Comparison of ENCODE assay signal across 8 cellular contexts in the genomic region with DNA sequence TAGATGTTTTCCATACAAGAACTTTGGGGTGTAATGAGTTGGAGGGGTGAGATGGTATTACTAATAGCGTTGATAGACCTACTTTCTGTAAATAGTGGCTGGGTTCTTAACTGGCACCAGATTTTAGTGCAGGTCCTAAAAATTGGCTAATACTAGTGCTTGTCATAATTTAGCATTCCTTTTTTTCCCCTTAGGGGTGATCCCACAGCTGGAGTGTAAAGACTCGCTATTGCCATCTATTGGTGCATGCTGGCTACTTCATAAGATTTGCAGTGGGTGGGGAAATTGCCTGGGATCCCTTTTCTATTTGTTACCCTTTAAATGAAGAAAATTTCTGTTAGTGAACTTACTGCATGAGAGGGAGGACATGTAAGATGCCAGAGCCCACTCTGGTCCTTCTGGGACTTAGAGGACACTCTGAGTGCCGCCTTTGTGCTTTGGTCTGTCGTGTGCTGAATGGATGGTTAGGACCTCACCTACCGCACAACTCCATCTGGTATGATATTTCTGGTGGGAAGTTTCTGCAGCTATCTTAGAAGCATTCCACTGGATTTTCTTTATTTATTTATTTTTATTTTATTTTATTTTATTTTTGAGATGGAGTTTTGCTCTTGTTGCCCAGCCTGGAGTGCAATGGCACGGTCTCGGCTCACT.
DNase-seq lines count a peak whose midpoint lies in the region; ATAC-seq and TF ChIP-seq lines count a peak whose summit lies in the region.

No MANE protein-coding gene starts in this region.

- TF ChIP-seq CTCF in LNCAP (IDR thresholded peaks at IDR 0.05): peak; percentile 74

- peak; percentile 68 for ATAC-seq in left colon
- no peak for ATAC-seq in HG03135 (IDR thresholded peaks at IDR 0.05; ENCODE audit: unreplicated experiment)

- intact Hi-C loops in left colon (cut with DNase I, micrococcal nuclease): loop anchor here in 1 of 2 donors (5.0 kb wide), 1 partner anchor 194 kb away; a partner anchor contains a TSS

- DNase-seq in NCI-H526 (lab: John Stamatoyannopoulos, UW): peak; percentile 43 to 59
- DNase-seq in NCI-H526 treated with DMSO at 0.1 percent for 48 hours (lab: John Stamatoyannopoulos, UW): no peak
- DNase-seq in SK-N-DZ (ENCODE audit: low spot score): peak; percentile 52
- peak; percentile 18 for DNase-seq in central memory CD4-positive, alpha-beta T cell
- peak in 1 of 2 donors; percentile 27 for DNase-seq in left colon
- DNase-seq in superior temporal gyrus (ENCODE audit: extremely low spot score): peak; percentile 85
